ENCODE assay signal across 19 cellular contexts in the genomic region with DNA sequence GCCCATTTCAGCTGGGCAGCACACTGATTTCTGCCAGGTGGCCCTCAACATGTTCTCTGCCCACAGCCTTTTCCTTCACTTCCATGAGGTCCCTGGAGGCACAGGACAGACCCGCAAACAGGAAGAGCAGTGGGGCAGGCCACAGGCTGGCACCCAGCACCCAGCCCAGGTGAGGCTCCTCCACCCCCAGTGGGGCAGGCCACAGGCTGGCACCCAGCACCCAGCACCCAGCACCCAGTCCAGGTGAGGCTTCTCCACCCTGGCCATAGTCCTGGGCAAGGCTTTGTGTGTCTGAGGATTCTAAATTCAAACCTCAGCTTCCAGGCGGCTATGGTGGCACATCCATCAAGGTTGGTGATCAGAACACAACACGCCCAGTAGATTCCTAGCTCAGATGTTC.
DNase-seq lines count a peak whose midpoint lies in the region; ATAC-seq and TF ChIP-seq lines count a peak whose summit lies in the region.
"Had no signal": no experiment of that assay in that cellular context is flagged by ENCODE, and none has a peak within 500 bp of the region (broad histone marks: within the 10 kb centered on the region; RNA-seq: fewer than 3 reads in every experiment).

No MANE protein-coding gene starts in this region.

- no peaks in the 10 kb centered on the region for H3K9me3 ChIP-seq in endodermal cell (ENCODE audit: control insufficient read depth, low read length)
- H3K9me3 ChIP-seq in osteoblast (ENCODE audit: low read depth, low read length): no peaks in the 10 kb centered on the region
- no peaks in the 10 kb centered on the region for H3K9me3 ChIP-seq in upper lobe of right lung
- H3K9me3 ChIP-seq: BE2C, Caco-2 had no signal

- peak; percentile 58 for ATAC-seq in upper lobe of right lung
- ATAC-seq: GM23338, HCT116, HepG2 had no signal

- H3K27me3 Mint-ChIP-seq in endodermal cell (ENCODE audit: insufficient read depth): peaks cover 79% of the 10 kb centered on the region

- H3K36me3 Mint-ChIP-seq in endodermal cell (ENCODE audit: low read depth): no peaks in the 10 kb centered on the region
- H3K36me3 Mint-ChIP-seq: IgD-negative memory B cell had no signal

- H4K20me1 ChIP-seq in osteoblast (ENCODE audit: insufficient read depth, low read length): no peaks in the 10 kb centered on the region

- H3K9me3 Mint-ChIP-seq in endodermal cell: no peaks in the 10 kb centered on the region
- H3K9me3 Mint-ChIP-seq: CD4-positive, alpha-beta T cell; GM23338; IgD-negative memory B cell had no signal

- no peak overlapping the region for H3K4me2 ChIP-seq in osteoblast (ENCODE audit: insufficient read depth, low read length)
- H3K4me2 ChIP-seq: GM23338 had no signal

- H3K4me1 Mint-ChIP-seq in endodermal cell: peaks cover 20% of the 10 kb centered on the region
- H3K4me1 Mint-ChIP-seq: IgD-negative memory B cell had no signal

- H3K4me1 ChIP-seq in endodermal cell (ENCODE audit: control insufficient read depth, insufficient read depth, low read length): peaks cover 11% of the 10 kb centered on the region
- no peaks in the 10 kb centered on the region for H3K4me1 ChIP-seq in osteoblast (ENCODE audit: insufficient read depth, low read length)
- no peaks in the 10 kb centered on the region for H3K4me1 ChIP-seq in upper lobe of right lung
- H3K4me1 ChIP-seq: BE2C, Caco-2 had no signal

- no peak overlapping the region for H3K9ac ChIP-seq in endodermal cell (ENCODE audit: extremely low read depth, low read length, poor library complexity, severe bottlenecking)

- 92 to 96% methylated on average over 2 to 3 of the region's 3 CpGs for WGBS in endodermal cell (ENCODE audit: insufficient coverage in 1 of 2, insufficient read length in 1 of 2), 2 experiments

- no peaks in the 10 kb centered on the region for H3K36me3 ChIP-seq in endodermal cell (ENCODE audit: control insufficient read depth, insufficient read depth, low read length)
- H3K36me3 ChIP-seq in osteoblast (ENCODE audit: insufficient read depth, low read length): no peaks in the 10 kb centered on the region
- H3K36me3 ChIP-seq in upper lobe of right lung: no peaks in the 10 kb centered on the region
- H3K36me3 ChIP-seq: BE2C had no signal

- H3K27ac ChIP-seq in coronary artery: no peak overlapping the region
- no peak overlapping the region for H3K27ac ChIP-seq in endodermal cell (ENCODE audit: low read depth, low read length)
- H3K27ac ChIP-seq in osteoblast (ENCODE audit: low read depth, low read length): no peak overlapping the region
- no peak overlapping the region for H3K27ac ChIP-seq in upper lobe of right lung
- H3K27ac ChIP-seq: C4-2B had no signal

- H3K4me3 ChIP-seq in coronary artery: no peak overlapping the region
- no peak overlapping the region for H3K4me3 ChIP-seq in endodermal cell (ENCODE audit: low read length)
- no peak overlapping the region for H3K4me3 ChIP-seq in osteoblast (ENCODE audit: insufficient read depth, low read length)
- no peak overlapping the region for H3K4me3 ChIP-seq in upper lobe of right lung
- H3K4me3 ChIP-seq: GM23338 had no signal

- no peak for TF ChIP-seq CTCF in coronary artery (IDR thresholded peaks at IDR 0.05)
- no peak for TF ChIP-seq CTCF in endodermal cell (conservative IDR thresholded peaks at IDR 0.05)
- no peak for TF ChIP-seq CTCF in osteoblast (IDR thresholded peaks at IDR 0.05; ENCODE audit: extremely low read depth, low read depth, low read length)
- no peak for TF ChIP-seq CTCF in upper lobe of right lung (IDR thresholded peaks at IDR 0.05)

- H3K79me2 ChIP-seq in osteoblast (ENCODE audit: insufficient read depth, low read length): no peaks in the 10 kb centered on the region

- H2AFZ ChIP-seq in osteoblast (ENCODE audit: low read length): no peak overlapping the region
- H2AFZ ChIP-seq: GM23338 had no signal

- DNase-seq in coronary artery (ENCODE audit: low spot score): peak; percentile 71
- DNase-seq in endodermal cell: peak; percentile 47
- DNase-seq in osteoblast (ENCODE audit: insufficient read length, low spot score, missing footprints): peak; percentile 18
- peak; percentile 48 for DNase-seq in upper lobe of right lung
- DNase-seq in NCI-H1417 (lab: John Stamatoyannopoulos, UW): no peak
- DNase-seq in stimulated activated CD4-positive, alpha-beta T cell treated with anti-CD3 and anti-CD28 coated beads, Interleukin-4, amount 100 ng/mL, for 4 hours: no peak
- DNase-seq in activated CD4-positive, alpha-beta T cell treated with anti-CD3 and anti-CD28 coated beads, Interleukin-2, amount 50 U/mL, for 4 hours: no peak
- DNase-seq: BE2C; Caco-2; CD4-positive, alpha-beta T cell; DMS153; DMS79; GDM1; HFFc6 had no signal

- intact Hi-C loops in upper lobe of right lung (cut with DNase I): no loop called here

- no peaks in the 10 kb centered on the region for H3K27me3 ChIP-seq in endodermal cell (ENCODE audit: control insufficient read depth, insufficient read depth, low read length, poor library complexity, severe bottlenecking)
- no peaks in the 10 kb centered on the region for H3K27me3 ChIP-seq in osteoblast (ENCODE audit: insufficient read depth, low read length)
- no peaks in the 10 kb centered on the region for H3K27me3 ChIP-seq in upper lobe of right lung
- H3K27me3 ChIP-seq: BE2C had no signal

- H3K4me3 Mint-ChIP-seq in endodermal cell: no peak overlapping the region
- H3K4me3 Mint-ChIP-seq: CD4-positive, alpha-beta T cell; GM23338; HFFc6; IgD-negative memory B cell had no signal

- H3K27ac Mint-ChIP-seq in endodermal cell: no peak overlapping the region
- H3K27ac Mint-ChIP-seq: CD4-positive, alpha-beta T cell; GM23338; HFFc6; IgD-negative memory B cell had no signal

Comparison
In these comparisons a context has a peak if more than half of its experiments do, and no peak if none do; other contexts are left out.
1. DNase-seq: peak in coronary artery (single experiment), endodermal cell (single experiment), osteoblast (single experiment) and upper lobe of right lung (single experiment); none in NCI-H1417 (0 of 3), stimulated activated CD4-positive, alpha-beta T cell treated with anti-CD3 and anti-CD28 coated beads, Interleukin-4, amount 100 ng/mL, for 4 hours (0 of 2) and activated CD4-positive, alpha-beta T cell treated with anti-CD3 and anti-CD28 coated beads, Interleukin-2, amount 50 U/mL, for 4 hours (0 of 2).